1 cellular context compared by ENCODE assay signal in genomic region chrX:2474963-2475726, GRCh38.
TF ChIP-seq lines count a peak whose summit lies in the region.

No MANE protein-coding gene starts in this region.

TF ChIP-seq in K562, 482 proteins besides CTCF, POLR2A, EP300 and RAD21 (continued from another document):
- no peak for TF ChIP-seq ETS1 (conservative IDR thresholded peaks at IDR 0.05; ENCODE audit: control insufficient read depth, low read depth, low read length)
- no peak for TF ChIP-seq ZFP36 (IDR thresholded peaks at IDR 0.05; ENCODE audit: low read depth, low read length, partially characterized antibody)
- TF ChIP-seq YY1 (IDR thresholded peaks at IDR 0.05; ENCODE audit: borderline replicate concordance in 1 of 3, control insufficient read depth in 1 of 3, extremely low read depth in 1 of 3, insufficient read depth in 3 of 3, insufficient read length in 1 of 3, insufficient replicate concordance in 2 of 3, low read depth in 1 of 3, low read length in 2 of 3), result peak in 1 of 3 experiments; percentile 2
- no peak for TF ChIP-seq MIER1 (IDR thresholded peaks at IDR 0.05; ENCODE audit: low read depth)
- TF ChIP-seq ETV5 (CRISPR knock-in tag; IDR thresholded peaks at IDR 0.05; ENCODE audit: low read depth), result 0 out of 2 replicates have a peak, but pooled peaks have one; percentile 26
- peak; percentile 33; the same call in 1 of the 2 replicates for TF ChIP-seq BRD4 (IDR thresholded peaks at IDR 0.05)
- TF ChIP-seq PHF20 (IDR thresholded peaks at IDR 0.05; ENCODE audit: partially characterized antibody), result no peak
- TF ChIP-seq TEAD2 (tag; IDR thresholded peaks at IDR 0.05), result peak; percentile 69; the same call in 1 of the 2 replicates
- TF ChIP-seq HES1 (IDR thresholded peaks at IDR 0.05; ENCODE audit: low read depth), result no peak
- TF ChIP-seq HDGF (IDR thresholded peaks at IDR 0.05), result no peak
- no peak for TF ChIP-seq ARID2 (IDR thresholded peaks at IDR 0.05)
- TF ChIP-seq NR4A1 (CRISPR knock-in tag; IDR thresholded peaks at IDR 0.05), result no peak
- TF ChIP-seq NR4A1 (tag; IDR thresholded peaks at IDR 0.05), result no peak
- peak; percentile 47 to 58; a peak in 3 of 4 replicates for TF ChIP-seq FOXK2 (conservative IDR thresholded peaks at IDR 0.05 in 1 of 2, IDR thresholded peaks at IDR 0.05 in 1 of 2; ENCODE audit: low read depth in 2 of 2)
- no peak for TF ChIP-seq KAT8 (IDR thresholded peaks at IDR 0.05; ENCODE audit: low read depth)
- TF ChIP-seq NFIX (CRISPR knock-in tag; IDR thresholded peaks at IDR 0.05; ENCODE audit: low read depth), result peak; percentile 76
- TF ChIP-seq PKNOX1 (IDR thresholded peaks at IDR 0.05), result no peak
- TF ChIP-seq SRSF1 (IDR thresholded peaks at IDR 0.05; ENCODE audit: low read depth, low read length), result no peak
- TF ChIP-seq ERF (CRISPR knock-in tag; IDR thresholded peaks at IDR 0.05), result no peak
- TF ChIP-seq FOXJ2 (tag; IDR thresholded peaks at IDR 0.05), result no peak
- no peak for TF ChIP-seq IRF2 (CRISPR knock-in tag; IDR thresholded peaks at IDR 0.05)
- TF ChIP-seq MEF2D (tag; conservative IDR thresholded peaks at IDR 0.05; ENCODE audit: low read depth), result no peak
- TF ChIP-seq ID3 (CRISPR knock-in tag; IDR thresholded peaks at IDR 0.05), result no peak
- no peak for TF ChIP-seq ID3 (tag; IDR thresholded peaks at IDR 0.05)
- no peak for TF ChIP-seq NCOA4 (IDR thresholded peaks at IDR 0.05; ENCODE audit: partially characterized antibody)
- no peak for TF ChIP-seq ZNF778 (CRISPR knock-in tag; IDR thresholded peaks at IDR 0.05)
- TF ChIP-seq ZNF740 (CRISPR knock-in tag; IDR thresholded peaks at IDR 0.05), result no peak
- TF ChIP-seq ZNF740 (tag; IDR thresholded peaks at IDR 0.05), result no peak
- TF ChIP-seq SRF (CRISPR knock-in tag; IDR thresholded peaks at IDR 0.05), result no peak
- peak; percentile 80 for TF ChIP-seq FOXM1 (IDR thresholded peaks at IDR 0.05; ENCODE audit: low read depth)
- TF ChIP-seq FOXM1 (CRISPR knock-in tag; IDR thresholded peaks at IDR 0.05; ENCODE audit: low read depth), result no peak
- TF ChIP-seq ZNF75A (CRISPR knock-in tag; IDR thresholded peaks at IDR 0.05), result no peak
- TF ChIP-seq HINFP (tag; conservative IDR thresholded peaks at IDR 0.05; ENCODE audit: low read depth), result no peak
- no peak for TF ChIP-seq SMARCA4 (IDR thresholded peaks at IDR 0.05)
- TF ChIP-seq L3MBTL2 (IDR thresholded peaks at IDR 0.05), result 0 out of 2 replicates have a peak, but pooled peaks have one; percentile 19
- TF ChIP-seq TEAD1 (CRISPR knock-in tag; IDR thresholded peaks at IDR 0.05), result no peak; a peak in 1 of 4 replicates
- TF ChIP-seq GATAD2A (IDR thresholded peaks at IDR 0.05), result no peak
- no peak for TF ChIP-seq ILK (tag; IDR thresholded peaks at IDR 0.05; ENCODE audit: borderline replicate concordance, low read depth)
- no peak for TF ChIP-seq CBX8 (IDR thresholded peaks at IDR 0.05; ENCODE audit: borderline replicate concordance, extremely low read depth, low read depth, low read length, poor library complexity, severe bottlenecking)
- no peak for TF ChIP-seq DPF2 (IDR thresholded peaks at IDR 0.05)
- no peak for TF ChIP-seq XRCC5 (IDR thresholded peaks at IDR 0.05; ENCODE audit: low read depth, low read length)
- TF ChIP-seq PML (IDR thresholded peaks at IDR 0.05; ENCODE audit: low read length), result no peak
- no peak for TF ChIP-seq NELFE (IDR thresholded peaks at IDR 0.05; ENCODE audit: insufficient read depth, insufficient read length)
- no peak for TF ChIP-seq HDAC6 (IDR thresholded peaks at IDR 0.05; ENCODE audit: low read depth, low read length)
- no peak for TF ChIP-seq ZNF449 (CRISPR knock-in tag; IDR thresholded peaks at IDR 0.05)
- TF ChIP-seq BRD9 (IDR thresholded peaks at IDR 0.05; ENCODE audit: low read depth, partially characterized antibody), result no peak
- TF ChIP-seq PBX2 (CRISPR knock-in tag; IDR thresholded peaks at IDR 0.05; ENCODE audit: low read depth), result no peak
- TF ChIP-seq PBX2 (tag; conservative IDR thresholded peaks at IDR 0.05; ENCODE audit: low read depth), result no peak
